In genomic region chr2:165113414-165113813, GRCh38 we compare ENCODE assay signal across 20 cellular contexts.
DNase-seq lines count a peak whose midpoint lies in the region; ATAC-seq and TF ChIP-seq lines count a peak whose summit lies in the region.
"Had no signal": no experiment of that assay in that cellular context is flagged by ENCODE, and none has a peak within 500 bp of the region (broad histone marks: within the 10 kb centered on the region; RNA-seq: fewer than 3 reads in every experiment).

No MANE protein-coding gene starts in this region.

- H2AFZ ChIP-seq in smooth muscle cell (ENCODE audit: low read depth) = no peak overlapping the region

- H3K27me3 ChIP-seq in adipocyte (replicated peaks; ENCODE audit: control insufficient read depth, insufficient read depth, low read length) = no peaks in the 10 kb centered on the region
- no peaks in the 10 kb centered on the region for H3K27me3 ChIP-seq in smooth muscle cell (ENCODE audit: low read depth)
- H3K27me3 ChIP-seq: gastrocnemius medialis, tibial nerve had no signal

- no peak for TF ChIP-seq CTCF in smooth muscle cell (IDR thresholded peaks at IDR 0.05; ENCODE audit: borderline replicate concordance, insufficient read depth, poor library complexity, severe bottlenecking)

- peaks cover 4% of the 10 kb centered on the region for H3F3A ChIP-seq in smooth muscle cell (ENCODE audit: low read depth)

- no peak overlapping the region for H3K27ac ChIP-seq in smooth muscle cell (ENCODE audit: low read depth)
- H3K27ac ChIP-seq: gastrocnemius medialis, tibial nerve had no signal

- H3K79me2 ChIP-seq in smooth muscle cell (ENCODE audit: low read depth) = no peaks in the 10 kb centered on the region

- H3K36me3 ChIP-seq in adipocyte (ENCODE audit: control insufficient read depth, insufficient read depth, low read length, severe bottlenecking) (no peaks in the 10 kb centered on the region), smooth muscle cell (ENCODE audit: low read depth) (no peaks in the 10 kb centered on the region)
- H3K36me3 ChIP-seq: gastrocnemius medialis, tibial nerve had no signal

- WGBS in smooth muscle cell (ENCODE audit: low lambda C conversion rate) = 19% methylated on average over 2 of the region's 2 CpGs

- H3K4me3 ChIP-seq in adipocyte (ENCODE audit: low read length) (no peak overlapping the region), smooth muscle cell (no peak overlapping the region)
- H3K4me3 ChIP-seq: gastrocnemius medialis, tibial nerve had no signal

- no peak for ATAC-seq in HG03521 (IDR thresholded peaks at IDR 0.05; ENCODE audit: unreplicated experiment)
- ATAC-seq: activated CD8-positive, alpha-beta T cell treated with anti-CD3 and anti-CD28 coated beads, Interleukin-2, amount 10 ng/mL, durations not matched to agents 7 days and 5 days; gastrocnemius medialis; natural killer cell treated with Interleukin-12 subunit alpha and Interleukin-12 subunit beta and Interleukin-15 and Interleukin-18, amount 100 ng/mL, for 72 hours; Right ventricle myocardium inferior; stimulated activated naive B cell treated with anti-CD40 and anti-IgM and Interleukin-4, amounts not matched to agents 10 μg/mL and 1 μg/mL and 100 μg/mL, for 72 hours; WTC11 had no signal

- H3K4me1 ChIP-seq in adipocyte (ENCODE audit: control insufficient read depth, insufficient read depth, low read length) = no peaks in the 10 kb centered on the region
- no peaks in the 10 kb centered on the region for H3K4me1 ChIP-seq in smooth muscle cell (ENCODE audit: low read depth)
- H3K4me1 ChIP-seq: gastrocnemius medialis, tibial nerve had no signal

- H4K20me1 ChIP-seq in smooth muscle cell (ENCODE audit: low read depth) = no peaks in the 10 kb centered on the region

- no peak overlapping the region for H3K9ac ChIP-seq in adipocyte (ENCODE audit: low read length)
- no peak overlapping the region for H3K9ac ChIP-seq in smooth muscle cell (ENCODE audit: low read depth)

- DNase-seq in HS-5 (ENCODE audit: low read depth) = peak; percentile 15
- peak; percentile 53 for DNase-seq in adipocyte (ENCODE audit: low read depth)
- DNase-seq in glomerular visceral epithelial cell (ENCODE audit: extremely low spot score) = peak; percentile 25
- DNase-seq in smooth muscle cell (lab: John Stamatoyannopoulos, UW; ENCODE audit: unreplicated experiment) = no peak
- DNase-seq in activated CD8-positive, alpha-beta memory T cell treated with anti-CD3 and anti-CD28 coated beads for 24 hours = no peak
- DNase-seq in iPS-NIHi7 (ENCODE audit: extremely low spot score) = no peak
- DNase-seq: activated CD8-positive, alpha-beta T cell treated with anti-CD3 and anti-CD28 coated beads, Interleukin-2, amount 10 ng/mL, durations not matched to agents 7 days and 5 days; C1 segment of cervical spinal cord; cerebellar nuclear complex; gastrocnemius medialis; H9; Kasumi-1; NCI-H1417; stimulated activated naive B cell treated with anti-CD40 and anti-IgM and Interleukin-4, amounts not matched to agents 10 μg/mL and 1 μg/mL and 100 μg/mL, for 72 hours; T-helper 2 cell had no signal

- H3K9me3 ChIP-seq in adipocyte (ENCODE audit: control insufficient read depth, low read length) (no peaks in the 10 kb centered on the region), smooth muscle cell (replicated peaks; ENCODE audit: low read depth) (no peaks in the 10 kb centered on the region)
- H3K9me3 ChIP-seq: gastrocnemius medialis, tibial nerve had no signal

- H3K4me2 ChIP-seq in smooth muscle cell = peak overlapping the region; percentile 1

Comparison
In these comparisons a context has a peak if more than half of its experiments do, and no peak if none do; other contexts are left out.
1. DNase-seq: peak in HS-5 (single experiment), adipocyte (single experiment) and glomerular visceral epithelial cell (single experiment); none in smooth muscle cell (single experiment), activated CD8-positive, alpha-beta memory T cell treated with anti-CD3 and anti-CD28 coated beads for 24 hours (single experiment) and iPS-NIHi7 (single experiment).